8 cellular contexts compared by ENCODE assay signal in the genomic region with DNA sequence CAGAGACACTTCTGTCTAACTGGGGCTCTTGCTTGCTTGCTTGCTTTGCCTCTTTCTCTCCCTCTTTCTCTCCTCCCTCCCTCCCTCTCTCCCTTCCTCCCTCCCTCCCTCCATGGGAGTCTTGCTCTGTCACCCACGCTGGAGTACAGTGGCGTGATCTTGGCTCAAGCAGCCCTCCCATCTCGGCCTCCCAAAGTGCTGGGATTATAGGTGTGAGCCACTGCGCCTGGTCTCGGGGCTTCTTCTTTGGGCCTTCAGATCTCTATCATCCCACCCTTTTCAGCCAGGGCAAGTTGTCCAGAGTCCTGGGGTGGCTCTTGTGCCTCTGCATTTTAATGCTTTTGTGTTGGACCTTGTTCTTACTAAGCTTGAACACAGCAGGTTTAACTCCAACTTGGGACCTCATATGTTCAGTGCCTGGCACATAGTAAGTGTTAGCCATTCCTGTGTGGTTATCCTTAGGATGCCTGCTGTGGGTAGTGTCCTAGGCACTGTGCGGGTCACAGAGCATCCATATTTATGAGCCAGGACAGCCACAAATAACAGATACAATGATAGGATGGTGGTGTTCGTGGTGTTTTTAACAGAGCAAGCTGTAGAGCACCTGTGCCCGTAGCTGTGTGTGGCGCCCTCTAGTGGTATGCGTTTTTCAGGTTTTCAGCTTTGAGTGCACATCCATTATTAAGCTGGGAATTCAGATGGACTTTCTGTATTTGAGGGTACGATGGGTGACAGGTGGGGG.
DNase-seq lines count a peak whose midpoint lies in the region; ATAC-seq and TF ChIP-seq lines count a peak whose summit lies in the region.

No MANE protein-coding gene starts in this region.

- H3K36me3 ChIP-seq in ascending aorta (peaks cover 12 to 25% of the 10 kb centered on the region in 2 donors), spleen (peaks cover 0 to 94% (median 31%) of the 10 kb centered on the region in 6 donors)

- H3K27ac ChIP-seq in ascending aorta (no peak overlapping the region), spleen (peak overlapping the region in 1 of 8 donors; percentile 5)

- H3K36me3 Mint-ChIP-seq in T-helper 2 cell treated with Interferon-gamma antibody and Interleukin-4, amounts not matched to agents 5 μg/mL and 100 μg/mL, for 36 hours (ENCODE audit: low read depth) = peaks cover 22% of the 10 kb centered on the region

- H3K4me1 Mint-ChIP-seq in T-helper 2 cell treated with Interferon-gamma antibody and Interleukin-4, amounts not matched to agents 5 μg/mL and 100 μg/mL, for 36 hours (ENCODE audit: low read depth) = peaks cover 33% of the 10 kb centered on the region

- TF ChIP-seq POLR2A in spleen (IDR thresholded peaks at IDR 0.05) = no peak

- H3K9me3 ChIP-seq in ascending aorta (no peaks in the 10 kb centered on the region), spleen (no peaks in the 10 kb centered on the region)

- H3K27me3 Mint-ChIP-seq in T-helper 2 cell treated with Interferon-gamma antibody and Interleukin-4, amounts not matched to agents 5 μg/mL and 100 μg/mL, for 36 hours (ENCODE audit: low read depth) = no peaks in the 10 kb centered on the region

- H3K27me3 ChIP-seq in ascending aorta (no peaks in the 10 kb centered on the region), spleen (replicated peaks in 1 of 7) (no peaks in the 10 kb centered on the region)

- 52 to 60% (median 56%) methylated on average over 11 of the region's 11 CpGs for WGBS in spleen, 5 donors

- H3K4me3 Mint-ChIP-seq in T-helper 2 cell treated with Interferon-gamma antibody and Interleukin-4, amounts not matched to agents 5 μg/mL and 100 μg/mL, for 36 hours = no peak overlapping the region

- no peaks in the 10 kb centered on the region for H3K9me3 Mint-ChIP-seq in T-helper 2 cell treated with Interferon-gamma antibody and Interleukin-4, amounts not matched to agents 5 μg/mL and 100 μg/mL, for 36 hours

- no peak overlapping the region for H3K4me3 ChIP-seq in LNCaP clone FGC (ENCODE audit: low read depth, low read length)
- H3K4me3 ChIP-seq in ascending aorta = no peak overlapping the region
- H3K4me3 ChIP-seq in spleen = no peak overlapping the region

- intact Hi-C loops in ascending aorta (cut with DNase I) (loop anchor here (1.0 to 10.0 kb wide), 3 partner anchors 74 to 1866 kb away; no protein-coding TSS in a partner anchor), spleen (cut with DNase I; ENCODE audit: low total_unique reads) (loop anchor here (5.0 to 10.0 kb wide), 2 partner anchors 66 to 299 kb away; no protein-coding TSS in a partner anchor)

- peak; percentile 92 for TF ChIP-seq CTCF in LNCaP clone FGC (IDR thresholded peaks at IDR 0.05; ENCODE audit: control insufficient read depth, extremely low read depth, insufficient read depth)
- TF ChIP-seq CTCF in ascending aorta (IDR thresholded peaks at IDR 0.05) = peak; percentile 57 to 86 (median 79)
- peak; percentile 41 to 84 (median 70) for TF ChIP-seq CTCF in spleen (IDR thresholded peaks at IDR 0.05 in 8 of 11, conservative IDR thresholded peaks at IDR 0.05 in 3 of 11)

- DNase-seq in Daoy (ENCODE audit: low read depth) (peak; percentile 55), LNCaP clone FGC (ENCODE audit: low read depth) (peak; percentile 10), ascending aorta (ENCODE audit: low spot score in 2 of 2) (peak in 1 of 2 donors; percentile 72), hypothalamus (lab: John Stamatoyannopoulos, UW) (peak in 34 of 51 donors; percentile 9 to 82 (median 50)), spleen (no peak)
- peak; percentile 33 for DNase-seq in T-helper 2 cell treated with Interferon-gamma antibody and Interleukin-4, amounts not matched to agents 5 μg/mL and 100 μg/mL, for 36 hours (ENCODE audit: low spot score)

- ATAC-seq in GM18520 (IDR thresholded peaks at IDR 0.05; ENCODE audit: unreplicated experiment) (no peak), GM21786 (IDR thresholded peaks at IDR 0.05; ENCODE audit: unreplicated experiment) (no peak)

- H3K4me1 ChIP-seq in ascending aorta (no peaks in the 10 kb centered on the region), spleen (peaks cover 12 to 53% (median 32%) of the 10 kb centered on the region in 6 donors)

- peak overlapping the region; percentile 57 for H3K27ac Mint-ChIP-seq in T-helper 2 cell treated with Interferon-gamma antibody and Interleukin-4, amounts not matched to agents 5 μg/mL and 100 μg/mL, for 36 hours
